21 cellular contexts compared by ENCODE assay signal in the genomic region with DNA sequence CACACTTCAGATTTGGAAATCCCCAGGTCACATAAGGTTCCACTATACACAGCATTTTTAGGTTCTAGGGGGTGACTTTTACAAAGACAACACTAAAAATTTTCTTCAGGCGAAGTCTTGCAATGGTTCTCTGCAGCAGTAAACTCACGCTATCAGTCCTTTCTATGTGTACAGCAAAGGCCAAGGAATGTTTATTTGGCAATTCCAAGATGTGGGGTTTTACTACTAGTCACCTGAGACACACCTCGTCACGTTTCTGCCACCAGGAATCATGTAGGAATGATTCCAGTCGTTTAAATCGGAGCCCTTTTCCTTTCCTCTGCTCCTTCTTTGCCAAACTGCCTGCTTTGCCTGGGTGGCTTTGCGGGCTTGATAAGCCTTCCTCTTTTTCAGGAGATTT.
"Had no signal": no experiment of that assay in that cellular context is flagged by ENCODE, and none has a peak within 500 bp of the region (broad histone marks: within the 10 kb centered on the region; RNA-seq: fewer than 3 reads in every experiment).

No MANE protein-coding gene starts in this region.

- H3K4me2 ChIP-seq: PC-9 had no signal

- H2AFZ ChIP-seq: PC-9 had no signal

- H3K4me3 ChIP-seq: MG63, PC-9, Peyer's patch, SJCRH30 had no signal

- ATAC-seq: Right ventricle myocardium inferior had no signal

- H3K4me1 ChIP-seq: SJCRH30 had no signal

- DNase-seq: Karpas-422, KBM-7, MG63, NCI-H1092 treated with DMSO at 0.1 percent for 48 hours, NCI-H1436, NCI-H187, NCI-H2029, NCI-H2081 treated with DMSO at 0.1 percent for 48 hours, NCI-H2171, NCI-H226, NCI-H446, NCI-H510A, NCI-H524 treated with DMSO at 0.1 percent for 48 hours, NCI-H69, NCI-H774, OCI-M1, PC-9, Peyer's patch, SHP77 treated with DMSO at 0.1 percent for 48 hours, SJCRH30 had no signal

- H3K27me3 ChIP-seq: MG63, Peyer's patch, SJCRH30 had no signal

- H3K36me3 ChIP-seq: MG63, Peyer's patch, SJCRH30 had no signal

- H3K27ac ChIP-seq: PC-9, Peyer's patch, SJCRH30 had no signal

- H3K9me3 ChIP-seq: MG63, Peyer's patch, SJCRH30 had no signal
